ENCODE assay signal across 1 cellular context in genomic region chr18:61851940-61852451, GRCh38.
TF ChIP-seq lines count a peak whose summit lies in the region.

No MANE protein-coding gene starts in this region.

TF ChIP-seq in WTC11, 78 proteins besides CTCF, POLR2A, EP300 and RAD21 (continued from another document):
- TF ChIP-seq ATF2 (CRISPR knock-in tag; IDR thresholded peaks at IDR 0.05; ENCODE audit: borderline replicate concordance, low read depth) = no peak
- TF ChIP-seq ZNF219 (CRISPR knock-in tag; IDR thresholded peaks at IDR 0.05; ENCODE audit: borderline replicate concordance) = no peak
- TF ChIP-seq CREM (CRISPR knock-in tag; IDR thresholded peaks at IDR 0.05) = no peak
- TF ChIP-seq CREB1 (CRISPR knock-in tag; IDR thresholded peaks at IDR 0.05) = no peak
- no peak for TF ChIP-seq EMX1 (CRISPR knock-in tag; IDR thresholded peaks at IDR 0.05)
- TF ChIP-seq ZBTB43 (CRISPR knock-in tag; IDR thresholded peaks at IDR 0.05) = no peak
- TF ChIP-seq ZNF416 (CRISPR knock-in tag; IDR thresholded peaks at IDR 0.05) = no peak
- TF ChIP-seq FOXK1 (CRISPR knock-in tag; IDR thresholded peaks at IDR 0.05) = no peak
